In genomic region chr17:46785696-46786095, GRCh38 we compare ENCODE assay signal across 2 cellular contexts.
TF ChIP-seq lines count a peak whose summit lies in the region.

No MANE protein-coding gene starts in this region.

TF ChIP-seq in SK-N-SH treated with all-trans-retinoic acid at 6 μM for 48 hours, 23 proteins besides CTCF, POLR2A, EP300 and RAD21:
- TF ChIP-seq, protein P1, sequence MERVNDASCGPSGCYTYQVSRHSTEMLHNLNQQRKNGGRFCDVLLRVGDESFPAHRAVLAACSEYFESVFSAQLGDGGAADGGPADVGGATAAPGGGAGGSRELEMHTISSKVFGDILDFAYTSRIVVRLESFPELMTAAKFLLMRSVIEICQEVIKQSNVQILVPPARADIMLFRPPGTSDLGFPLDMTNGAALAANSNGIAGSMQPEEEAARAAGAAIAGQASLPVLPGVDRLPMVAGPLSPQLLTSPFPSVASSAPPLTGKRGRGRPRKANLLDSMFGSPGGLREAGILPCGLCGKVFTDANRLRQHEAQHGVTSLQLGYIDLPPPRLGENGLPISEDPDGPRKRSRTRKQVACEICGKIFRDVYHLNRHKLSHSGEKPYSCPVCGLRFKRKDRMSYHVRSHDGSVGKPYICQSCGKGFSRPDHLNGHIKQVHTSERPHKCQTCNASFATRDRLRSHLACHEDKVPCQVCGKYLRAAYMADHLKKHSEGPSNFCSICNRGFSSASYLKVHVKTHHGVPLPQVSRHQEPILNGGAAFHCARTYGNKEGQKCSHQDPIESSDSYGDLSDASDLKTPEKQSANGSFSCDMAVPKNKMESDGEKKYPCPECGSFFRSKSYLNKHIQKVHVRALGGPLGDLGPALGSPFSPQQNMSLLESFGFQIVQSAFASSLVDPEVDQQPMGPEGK (CRISPR knock-in tag; IDR thresholded peaks at IDR 0.05; ENCODE audit: borderline replicate concordance): no peak
- TF ChIP-seq GLIS3 (CRISPR knock-in tag; IDR thresholded peaks at IDR 0.05) (no peak), ZNF70 (CRISPR knock-in tag; IDR thresholded peaks at IDR 0.05) (no peak)
TF ChIP-seq in SK-N-SH treated with all-trans-retinoic acid at 6 μM for 48 hours: peak in this region for 0.

TF ChIP-seq in SK-N-SH, 30 proteins besides CTCF, POLR2A, EP300 and RAD21 (continued from another document):
- TF ChIP-seq, protein P2, sequence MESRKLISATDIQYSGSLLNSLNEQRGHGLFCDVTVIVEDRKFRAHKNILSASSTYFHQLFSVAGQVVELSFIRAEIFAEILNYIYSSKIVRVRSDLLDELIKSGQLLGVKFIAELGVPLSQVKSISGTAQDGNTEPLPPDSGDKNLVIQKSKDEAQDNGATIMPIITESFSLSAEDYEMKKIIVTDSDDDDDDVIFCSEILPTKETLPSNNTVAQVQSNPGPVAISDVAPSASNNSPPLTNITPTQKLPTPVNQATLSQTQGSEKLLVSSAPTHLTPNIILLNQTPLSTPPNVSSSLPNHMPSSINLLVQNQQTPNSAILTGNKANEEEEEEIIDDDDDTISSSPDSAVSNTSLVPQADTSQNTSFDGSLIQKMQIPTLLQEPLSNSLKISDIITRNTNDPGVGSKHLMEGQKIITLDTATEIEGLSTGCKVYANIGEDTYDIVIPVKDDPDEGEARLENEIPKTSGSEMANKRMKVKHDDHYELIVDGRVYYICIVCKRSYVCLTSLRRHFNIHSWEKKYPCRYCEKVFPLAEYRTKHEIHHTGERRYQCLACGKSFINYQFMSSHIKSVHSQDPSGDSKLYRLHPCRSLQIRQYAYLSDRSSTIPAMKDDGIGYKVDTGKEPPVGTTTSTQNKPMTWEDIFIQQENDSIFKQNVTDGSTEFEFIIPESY (IDR thresholded peaks at IDR 0.05; ENCODE audit: borderline replicate concordance, low read depth): no peak
TF ChIP-seq in SK-N-SH: peak in this region for 0.
